9 cellular contexts compared by ENCODE assay signal in the genomic region with DNA sequence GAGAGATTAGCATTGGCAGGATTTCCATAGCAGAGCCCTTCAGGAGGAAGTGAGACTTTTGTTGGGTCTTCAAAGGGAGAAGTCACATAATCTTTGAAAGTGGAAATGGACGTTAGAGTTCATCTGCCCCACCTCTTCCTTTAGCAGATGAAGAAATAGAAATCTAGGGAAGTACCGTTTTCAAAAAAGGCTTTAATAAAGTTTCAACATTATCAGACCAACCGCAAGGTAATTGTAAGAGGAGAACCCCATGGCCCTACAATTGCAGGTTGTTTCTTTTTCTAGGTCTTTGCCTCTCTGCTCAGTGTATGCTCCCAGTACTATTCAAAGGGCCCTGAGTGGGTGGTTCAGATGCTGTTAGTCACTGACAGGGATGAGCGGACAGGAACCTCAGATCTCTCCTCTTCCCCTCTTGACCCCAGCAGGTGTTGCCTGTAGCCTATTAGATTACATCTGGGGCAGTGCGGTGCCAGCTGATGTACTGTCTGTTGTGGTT. TPM values are rescaled to one million over a fixed set of nuclear protein-coding genes. Genes with fewer than 3 reads are reported as not detected.
A peak's percentile ranks its signal among the peaks of the same experiment; 100 is the strongest.
DNase-seq lines count a peak whose midpoint lies in the region; ATAC-seq lines count a peak whose summit lies in the region.
"Had no signal": no experiment of that assay in that cellular context is flagged by ENCODE, and none has a peak within 500 bp of the region (broad histone marks: within the 10 kb centered on the region; RNA-seq: fewer than 3 reads in every experiment).

No MANE protein-coding gene starts in this region.

- H3K27me3 Mint-ChIP-seq in activated T-helper 1 cell treated with anti-CD3 and anti-CD28 coated beads, Interleukin-12 subunit alpha, Interleukin-12 subunit beta, Interleukin-2, Interleukin-4 antibody, amounts not matched to agents 30 ng/mL and 10 ng/mL and 1 ng/mL, durations not matched to agents 14 hours and 24 hours and 36 hours (ENCODE audit: insufficient read depth), result peaks cover 1% of the 10 kb centered on the region

- no peak overlapping the region for H3K27ac Mint-ChIP-seq in activated T-helper 1 cell treated with anti-CD3 and anti-CD28 coated beads, Interleukin-12 subunit alpha, Interleukin-12 subunit beta, Interleukin-2, Interleukin-4 antibody, amounts not matched to agents 30 ng/mL and 10 ng/mL and 1 ng/mL, durations not matched to agents 14 hours and 24 hours and 36 hours

- intact Hi-C loops in activated T-helper 1 cell treated with anti-CD3 and anti-CD28 coated beads, Interleukin-12 subunit alpha, Interleukin-12 subunit beta, Interleukin-2, Interleukin-4 antibody, amounts not matched to agents 30 ng/mL and 10 ng/mL and 1 ng/mL, durations not matched to agents 14 hours and 24 hours and 36 hours (cut with micrococcal nuclease), result no loop called here

- no peak overlapping the region for H3K4me3 Mint-ChIP-seq in activated T-helper 1 cell treated with anti-CD3 and anti-CD28 coated beads, Interleukin-12 subunit alpha, Interleukin-12 subunit beta, Interleukin-2, Interleukin-4 antibody, amounts not matched to agents 30 ng/mL and 10 ng/mL and 1 ng/mL, durations not matched to agents 14 hours and 24 hours and 36 hours

- no peak for DNase-seq in activated CD4-positive, CD25-positive, alpha-beta regulatory T cell treated with anti-CD3 and anti-CD28 coated beads, Interleukin-2, amount 50 U/mL, for 72 hours
- DNase-seq in NCI-H146 treated with DMSO at 0.1 percent for 48 hours (lab: John Stamatoyannopoulos, UW; ENCODE audit: unreplicated experiment), result peak; percentile 4
- DNase-seq in pons (ENCODE audit: low spot score), result peak; percentile 41
- DNase-seq in H4 (ENCODE audit: low spot score), result no peak
- DNase-seq in activated gamma-delta T cell treated with Interleukin-2 at 50 U/mL for 16 hours, result no peak
- DNase-seq in activated T-helper 1 cell treated with anti-CD3 and anti-CD28 coated beads, Interleukin-12 subunit alpha, Interleukin-12 subunit beta, Interleukin-2, Interleukin-4 antibody, amounts not matched to agents 30 ng/mL and 10 ng/mL and 1 ng/mL, durations not matched to agents 14 hours and 24 hours and 36 hours (ENCODE audit: low spot score), result no peak
- DNase-seq: ACHN had no signal

- H3K9me3 Mint-ChIP-seq in activated T-helper 1 cell treated with anti-CD3 and anti-CD28 coated beads, Interleukin-12 subunit alpha, Interleukin-12 subunit beta, Interleukin-2, Interleukin-4 antibody, amounts not matched to agents 30 ng/mL and 10 ng/mL and 1 ng/mL, durations not matched to agents 14 hours and 24 hours and 36 hours, result no peaks in the 10 kb centered on the region

- no peaks in the 10 kb centered on the region for H3K4me1 Mint-ChIP-seq in activated T-helper 1 cell treated with anti-CD3 and anti-CD28 coated beads, Interleukin-12 subunit alpha, Interleukin-12 subunit beta, Interleukin-2, Interleukin-4 antibody, amounts not matched to agents 30 ng/mL and 10 ng/mL and 1 ng/mL, durations not matched to agents 14 hours and 24 hours and 36 hours (ENCODE audit: low read depth)

- peak; percentile 38 to 74 for ATAC-seq in activated CD4-positive, CD25-positive, alpha-beta regulatory T cell treated with anti-CD3 and anti-CD28 coated beads, Interleukin-2, amount 50 U/mL, for 24 hours
- peak; percentile 94 for ATAC-seq in HG02840 (IDR thresholded peaks at IDR 0.05; ENCODE audit: low FRiP score, unreplicated experiment)

- no peaks in the 10 kb centered on the region for H3K36me3 Mint-ChIP-seq in activated T-helper 1 cell treated with anti-CD3 and anti-CD28 coated beads, Interleukin-12 subunit alpha, Interleukin-12 subunit beta, Interleukin-2, Interleukin-4 antibody, amounts not matched to agents 30 ng/mL and 10 ng/mL and 1 ng/mL, durations not matched to agents 14 hours and 24 hours and 36 hours (ENCODE audit: low read depth)

RNA-seq across cellular contexts. Expression of gene AP1S2, which starts 48.6 kb away (rescaled TPM):
- total RNA-seq in H4 (2014; rRNA removed; shearing (Covaris generic)), result 54.5 and 57.4 TPM in 2 replicates
- 20.7 and 35.3 TPM in 2 replicates for total RNA-seq in activated T-helper 1 cell treated with anti-CD3 and anti-CD28 coated beads, Interleukin-12 subunit alpha, Interleukin-12 subunit beta, Interleukin-2, Interleukin-4 antibody, amounts not matched to agents 30 ng/mL and 10 ng/mL and 1 ng/mL, durations not matched to agents 14 hours and 24 hours and 36 hours

Comparison
In these comparisons a context has a peak if more than half of its experiments do, and no peak if none do; other contexts are left out.
1. DNase-seq: peak in NCI-H146 treated with DMSO at 0.1 percent for 48 hours (single experiment) and pons (single experiment); none in activated CD4-positive, CD25-positive, alpha-beta regulatory T cell treated with anti-CD3 and anti-CD28 coated beads, Interleukin-2, amount 50 U/mL, for 72 hours (single experiment), H4 (single experiment), activated gamma-delta T cell treated with Interleukin-2 at 50 U/mL for 16 hours (single experiment) and activated T-helper 1 cell treated with anti-CD3 and anti-CD28 coated beads, Interleukin-12 subunit alpha, Interleukin-12 subunit beta, Interleukin-2, Interleukin-4 antibody, amounts not matched to agents 30 ng/mL and 10 ng/mL and 1 ng/mL, durations not matched to agents 14 hours and 24 hours and 36 hours (single experiment).